18 cellular contexts compared by ENCODE assay signal in the genomic region with DNA sequence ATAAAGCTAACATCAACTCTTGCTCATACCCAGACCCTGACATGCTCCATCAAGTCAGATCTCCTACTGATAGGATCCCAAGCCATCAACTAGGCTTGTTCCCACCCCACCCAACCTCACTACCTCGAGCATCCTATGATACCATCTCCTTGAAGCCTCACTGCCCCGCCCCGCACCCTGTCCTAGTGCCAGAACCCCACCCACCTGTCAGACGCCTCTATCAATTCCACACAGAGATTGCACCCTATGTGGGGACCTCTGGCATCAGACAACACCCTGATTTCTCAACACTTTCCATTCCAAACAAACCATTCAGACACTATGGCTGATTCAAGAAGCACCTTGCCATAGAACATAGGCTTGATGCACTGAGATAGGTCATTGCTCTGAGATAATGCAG. TPM values are rescaled to one million over a fixed set of nuclear protein-coding genes. Genes with fewer than 3 reads are reported as not detected.
"Had no signal": no experiment of that assay in that cellular context is flagged by ENCODE, and none has a peak within 500 bp of the region (broad histone marks: within the 10 kb centered on the region; RNA-seq: fewer than 3 reads in every experiment).

No MANE protein-coding gene starts in this region.

- H3K9me3 ChIP-seq: left lung, right atrium auricular region, thoracic aorta had no signal

- H3K4me3 ChIP-seq: left lung, right atrium auricular region, thoracic aorta had no signal

- H3K27me3 ChIP-seq: brain microvascular endothelial cell, left lung, right atrium auricular region had no signal

- H3K36me3 ChIP-seq: brain microvascular endothelial cell, left lung, right atrium auricular region, thoracic aorta had no signal

- ATAC-seq: activated CD8-positive, alpha-beta T cell treated with anti-CD3 and anti-CD28 coated beads, Interleukin-2, amount 10 ng/mL, durations not matched to agents 7 days and 5 days; activated naive CD8-positive, alpha-beta T cell treated with anti-CD3 and anti-CD28 coated beads, Interleukin-2, amount 50 U/mL, for 24 hours; activated T-cell treated with anti-CD3 and anti-CD28 coated beads, Interleukin-2, amount 50 U/mL, for 4 hours; left lung; T-cell had no signal

- H3K27ac ChIP-seq: brain microvascular endothelial cell, left lung, right atrium auricular region, thoracic aorta had no signal

- DNase-seq: activated CD4-positive, alpha-beta T cell treated with anti-CD3 and anti-CD28 coated beads, Interleukin-2, amount 10 ng/mL, durations not matched to agents 7 days and 5 days; activated CD4-positive, CD25-positive, alpha-beta regulatory T cell; activated CD8-positive, alpha-beta T cell treated with anti-CD3 and anti-CD28 coated beads, Interleukin-2, amount 10 ng/mL, durations not matched to agents 7 days and 5 days; activated naive CD4-positive, alpha-beta T cell treated with anti-CD3 and anti-CD28 coated beads, Interleukin-2, amount 10 ng/mL, durations not matched to agents 7 days and 5 days; activated naive CD8-positive, alpha-beta T cell treated with anti-CD3 and anti-CD28 coated beads, Interleukin-2, amount 50 U/mL, for 24 hours; activated T-cell treated with anti-CD3 and anti-CD28 coated beads, Interleukin-2, amount 50 U/mL, for 4 hours; anterior cingulate cortex; brain microvascular endothelial cell; cerebellar nuclear complex; effector CD4-positive, alpha-beta T cell; kidney; left lung; stimulated activated CD4-positive, alpha-beta T cell treated with anti-CD3 and anti-CD28 coated beads, Interleukin-15, amount 100 ng/mL, for 24 hours; stimulated activated CD4-positive, alpha-beta T cell treated with anti-CD3 and anti-CD28 coated beads, Interleukin-2, amount 100 ng/mL, for 48 hours; T-cell had no signal

RNA-seq across cellular contexts. Expression of a gene that starts 50.2 kb away (rescaled TPM):
- total RNA-seq: activated CD8-positive, alpha-beta T cell treated with anti-CD3 and anti-CD28 coated beads, Interleukin-2, amount 10 ng/mL, durations not matched to agents 7 days and 5 days; activated T-cell treated with anti-CD3 and anti-CD28 coated beads, Interleukin-2, amount 50 U/mL, for 4 hours; frontal cortex; T-cell had no signal
